10 cellular contexts compared by ENCODE assay signal in genomic region chr10:92742331-92743228, GRCh38. TPM values are rescaled to one million over a fixed set of nuclear protein-coding genes. Genes with fewer than 3 reads are reported as not detected.
DNase-seq lines count a peak whose midpoint lies in the region; ATAC-seq and TF ChIP-seq lines count a peak whose summit lies in the region.
"Had no signal": no experiment of that assay in that cellular context is flagged by ENCODE, and none has a peak within 500 bp of the region (broad histone marks: within the 10 kb centered on the region; RNA-seq: fewer than 3 reads in every experiment).

No MANE protein-coding gene starts in this region.

- H3K27me3 Mint-ChIP-seq in T-helper 17 cell = peaks cover 7% of the 10 kb centered on the region
- peaks cover 17% of the 10 kb centered on the region for H3K27me3 Mint-ChIP-seq in HFFc6 (ENCODE audit: insufficient read depth)

- ATAC-seq in HG03139 (IDR thresholded peaks at IDR 0.05; ENCODE audit: unreplicated experiment) (peak; percentile 96), T-helper 17 cell (peak; percentile 72), SK-N-SH treated with all-trans-retinoic acid at 6 μM for 48 hours (no peak)

- H3K9me3 Mint-ChIP-seq in HFFc6 = no peaks in the 10 kb centered on the region
- H3K9me3 Mint-ChIP-seq: CD8-positive, alpha-beta memory T cell had no signal

- DNase-seq in GM06990 (ENCODE audit: extremely low read depth, insufficient read length) = peak; percentile 64
- peak; percentile 73 for DNase-seq in GM20000 (ENCODE audit: low spot score)
- DNase-seq in T-helper 17 cell = no peak
- DNase-seq in NCI-H187 (lab: John Stamatoyannopoulos, UW) = no peak
- DNase-seq in kidney tubule cell (ENCODE audit: low spot score) = no peak
- no peak for DNase-seq in HFFc6
- DNase-seq: CD8-positive, alpha-beta memory T cell had no signal

- TF ChIP-seq CTCF in GM06990 (IDR thresholded peaks at IDR 0.05; ENCODE audit: insufficient read depth, low read length, poor library complexity, severe bottlenecking) (no peak), GM20000 (IDR thresholded peaks at IDR 0.05; ENCODE audit: extremely low read depth, missing control alignments) (no peak), HFFc6 (IDR thresholded peaks at IDR 0.05) (no peak)

- H3K4me3 ChIP-seq in GM06990 (replicated peaks; ENCODE audit: low read depth, low read length) = no peak overlapping the region
- H3K4me3 ChIP-seq: cardiac muscle cell had no signal

- H3K27ac Mint-ChIP-seq in T-helper 17 cell = no peak overlapping the region
- no peak overlapping the region for H3K27ac Mint-ChIP-seq in HFFc6
- H3K27ac Mint-ChIP-seq: CD8-positive, alpha-beta memory T cell had no signal

- H3K36me3 ChIP-seq in GM06990 (ENCODE audit: control insufficient read depth, insufficient read depth, low read length) = no peaks in the 10 kb centered on the region
- H3K36me3 ChIP-seq: cardiac muscle cell had no signal

- no peak overlapping the region for H3K4me3 Mint-ChIP-seq in T-helper 17 cell
- H3K4me3 Mint-ChIP-seq in HFFc6 = no peak overlapping the region
- H3K4me3 Mint-ChIP-seq: CD8-positive, alpha-beta memory T cell had no signal

- H3K9me3 ChIP-seq in T-helper 17 cell (ENCODE audit: control insufficient read depth, low read length, poor library complexity, severe bottlenecking) = no peaks in the 10 kb centered on the region

- H3K4me1 Mint-ChIP-seq in T-helper 17 cell (peaks cover 19% of the 10 kb centered on the region), HFFc6 (ENCODE audit: low read depth) (peaks cover 9% of the 10 kb centered on the region)

- no peaks in the 10 kb centered on the region for H3K36me3 Mint-ChIP-seq in T-helper 17 cell (ENCODE audit: low read depth)
- H3K36me3 Mint-ChIP-seq in HFFc6 (ENCODE audit: low read depth) = no peaks in the 10 kb centered on the region; the same call in 1 of the 2 replicates

- H3K27me3 ChIP-seq in GM06990 (replicated peaks; ENCODE audit: control insufficient read depth, insufficient read depth, low read length) = no peaks in the 10 kb centered on the region; the same call in 1 of the 2 replicates
- H3K27me3 ChIP-seq: cardiac muscle cell had no signal

TF ChIP-seq in SK-N-SH treated with all-trans-retinoic acid at 6 μM for 48 hours, 23 proteins besides CTCF, POLR2A, EP300 and RAD21:
- no peak for TF ChIP-seq ESRRG (CRISPR knock-in tag; IDR thresholded peaks at IDR 0.05)
- TF ChIP-seq BACH2 (CRISPR knock-in tag; IDR thresholded peaks at IDR 0.05; ENCODE audit: borderline replicate concordance) = no peak
- TF ChIP-seq OSR1 (CRISPR knock-in tag; IDR thresholded peaks at IDR 0.05) = no peak
- no peak for TF ChIP-seq PPARA (CRISPR knock-in tag; IDR thresholded peaks at IDR 0.05; ENCODE audit: borderline replicate concordance)
- no peak for TF ChIP-seq ZFP3 (CRISPR knock-in tag; IDR thresholded peaks at IDR 0.05)
- TF ChIP-seq CSDC2 (CRISPR knock-in tag; IDR thresholded peaks at IDR 0.05) = no peak
- no peak for TF ChIP-seq ZNF565 (CRISPR knock-in tag; conservative IDR thresholded peaks at IDR 0.05; ENCODE audit: low read depth)
- no peak for TF ChIP-seq ZFP30 (CRISPR knock-in tag; IDR thresholded peaks at IDR 0.05)
- TF ChIP-seq GLIS3 (CRISPR knock-in tag; IDR thresholded peaks at IDR 0.05) = no peak
- TF ChIP-seq, protein P1, sequence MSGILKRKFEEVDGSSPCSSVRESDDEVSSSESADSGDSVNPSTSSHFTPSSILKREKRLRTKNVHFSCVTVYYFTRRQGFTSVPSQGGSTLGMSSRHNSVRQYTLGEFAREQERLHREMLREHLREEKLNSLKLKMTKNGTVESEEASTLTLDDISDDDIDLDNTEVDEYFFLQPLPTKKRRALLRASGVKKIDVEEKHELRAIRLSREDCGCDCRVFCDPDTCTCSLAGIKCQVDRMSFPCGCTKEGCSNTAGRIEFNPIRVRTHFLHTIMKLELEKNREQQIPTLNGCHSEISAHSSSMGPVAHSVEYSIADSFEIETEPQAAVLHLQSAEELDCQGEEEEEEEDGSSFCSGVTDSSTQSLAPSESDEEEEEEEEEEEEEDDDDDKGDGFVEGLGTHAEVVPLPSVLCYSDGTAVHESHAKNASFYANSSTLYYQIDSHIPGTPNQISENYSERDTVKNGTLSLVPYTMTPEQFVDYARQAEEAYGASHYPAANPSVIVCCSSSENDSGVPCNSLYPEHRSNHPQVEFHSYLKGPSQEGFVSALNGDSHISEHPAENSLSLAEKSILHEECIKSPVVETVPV (CRISPR knock-in tag; IDR thresholded peaks at IDR 0.05) = no peak
- no peak for TF ChIP-seq ARNTL (CRISPR knock-in tag; IDR thresholded peaks at IDR 0.05; ENCODE audit: borderline replicate concordance, low read depth)
- TF ChIP-seq TCF4 (CRISPR knock-in tag; IDR thresholded peaks at IDR 0.05; ENCODE audit: borderline replicate concordance) = no peak

RNA-seq across cellular contexts. Expression of gene HHEX, which starts 52.8 kb away (rescaled TPM):
- total RNA-seq in T-helper 17 cell = 1 to 10 TPM; 3.9 to 4.9 TPM
- 1 to 10 TPM; 2.4 to 5.0 (median 4.6) TPM for total RNA-seq in HFFc6 (2021; fragmentation: NEBNext Ultra II Directional; extraction: Animal tissue kit (Norgen Biotek cat#: 25700))
- total RNA-seq: CD8-positive, alpha-beta memory T cell had no signal

Comparison
In these comparisons a context has a peak if more than half of its experiments do, and no peak if none do; other contexts are left out.
1. DNase-seq: peak in GM06990 (single experiment) and GM20000 (single experiment); none in T-helper 17 cell (0 of 3), NCI-H187 (0 of 2), kidney tubule cell (single experiment) and HFFc6 (single experiment).